Comparison of ENCODE assay signal across 1 cellular context in genomic region chr20:48826480-48826879, GRCh38.
TF ChIP-seq lines count a peak whose summit lies in the region.

No MANE protein-coding gene starts in this region.

TF ChIP-seq in H1, 55 proteins besides CTCF, POLR2A, EP300 and RAD21:
- TF ChIP-seq FOSL1 (IDR thresholded peaks at IDR 0.05; ENCODE audit: insufficient read depth, low read depth, low read length), result 0 out of 2 replicates have a peak, but pooled peaks have one; percentile 33
- 0 out of 2 replicates have a peak, but pooled peaks have one; percentile 5 for TF ChIP-seq MAX (IDR thresholded peaks at IDR 0.05)
